8 cellular contexts compared by ENCODE assay signal in the genomic region with DNA sequence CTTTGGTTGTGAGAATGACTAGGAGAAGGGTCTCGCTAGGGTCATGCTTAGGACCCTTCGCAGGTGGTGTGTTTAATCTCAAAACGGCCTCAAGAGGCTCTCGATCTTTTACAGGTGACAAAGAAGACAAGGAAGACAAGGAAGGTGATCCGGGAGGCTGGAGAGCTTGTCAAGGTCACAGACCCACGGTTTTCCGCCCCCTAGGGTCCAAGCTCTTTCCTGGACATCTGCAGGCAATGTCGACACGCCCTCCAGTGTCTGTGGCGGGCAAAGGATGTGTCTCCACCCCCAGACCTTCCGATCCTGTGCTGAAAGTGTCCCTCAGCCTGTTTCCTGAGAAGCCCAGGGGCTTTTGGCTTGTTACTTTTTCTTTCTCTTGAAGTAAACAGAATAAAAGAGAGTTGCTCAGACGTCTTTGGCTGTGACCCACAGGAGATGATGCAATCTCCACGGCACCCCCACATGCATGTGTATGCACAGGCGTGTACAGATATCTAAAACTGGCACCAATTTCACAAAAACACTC.
DNase-seq lines count a peak whose midpoint lies in the region; ATAC-seq and TF ChIP-seq lines count a peak whose summit lies in the region.

No MANE protein-coding gene starts in this region.

- H3K9me3 ChIP-seq in IMR-90 (ENCODE audit: control insufficient read depth, insufficient read depth, low read length) (no peaks in the 10 kb centered on the region), SK-N-SH (no peaks in the 10 kb centered on the region), heart left ventricle (no peaks in the 10 kb centered on the region), psoas muscle (no peaks in the 10 kb centered on the region), uterus (no peaks in the 10 kb centered on the region)

- CTCF ChIA-PET in IMR-90 (lab: Yijun Ruan, JAX) (interaction anchor here (0.6 to 2.2 kb wide), 14 partner anchors 19 to 576 kb away, joined by 3 to 6 read pairs (median 4); a partner anchor contains a TSS), SK-N-SH (lab: Yijun Ruan, JAX) (interaction anchor here (0.6 to 8.2 kb wide), 46 partner anchors 9 to 307 kb away, joined by 3 to 67 read pairs (median 6); a partner anchor contains a TSS)

- ATAC-seq in GM21447 (IDR thresholded peaks at IDR 0.05; ENCODE audit: unreplicated experiment) (peak; percentile 66), IMR-90 (ENCODE audit: low read depth) (peak; percentile 85), heart left ventricle (peak; percentile 82 to 92 (median 86)), psoas muscle (peak; percentile 78 to 93 (median 86))

- peak overlapping the region; percentile 22; the same call in 1 of the 2 replicates for H3K9ac ChIP-seq in IMR-90 (ENCODE audit: low read depth, low read length)
- no peak overlapping the region for H3K9ac ChIP-seq in SK-N-SH

- peak; percentile 77 for TF ChIP-seq CTCF in IMR-90 (conservative IDR thresholded peaks at IDR 0.05; ENCODE audit: low read depth, low read length)
- TF ChIP-seq CTCF in SK-N-SH (IDR thresholded peaks at IDR 0.05), result peak; percentile 66
- TF ChIP-seq CTCF in heart left ventricle (IDR thresholded peaks at IDR 0.05), result peak; percentile 58 to 95 (median 80)
- TF ChIP-seq CTCF in psoas muscle (IDR thresholded peaks at IDR 0.05), result peak; percentile 73
- TF ChIP-seq CTCF in uterus (IDR thresholded peaks at IDR 0.05), result peak; percentile 69 to 75 (median 72)

- H3K18ac ChIP-seq in IMR-90 (ENCODE audit: low read depth, low read length), result peak overlapping the region; percentile 45

- H3K79me2 ChIP-seq in SK-N-SH (ENCODE audit: insufficient read depth), result no peaks in the 10 kb centered on the region

- peak overlapping the region; percentile 72 for H3K27ac ChIP-seq in IMR-90 (ENCODE audit: insufficient read depth, low read length)
- H3K27ac ChIP-seq in SK-N-SH (ENCODE audit: low read depth in 2 of 2, low read length in 1 of 2), result no peak overlapping the region; a peak in 1 of 4 replicates
- peak overlapping the region; percentile 50 to 94 (median 68) for H3K27ac ChIP-seq in heart left ventricle
- peak overlapping the region; percentile 55 for H3K27ac ChIP-seq in psoas muscle
- peak overlapping the region; percentile 79 to 88 for H3K27ac ChIP-seq in uterus

- intact Hi-C loops in IMR-90 (cut with micrococcal nuclease) (loop anchor here (1.0 to 2.0 kb wide), 2 partner anchors 69 to 109 kb away; a partner anchor contains a TSS), heart left ventricle (cut with DNase I) (loop anchor here (1.0 to 10.0 kb wide), 18 partner anchors 33 to 237 kb away; a partner anchor contains a TSS), psoas muscle (cut with DNase I) (loop anchor here (1.0 to 5.0 kb wide), 7 partner anchors 31 to 233 kb away; no protein-coding TSS in a partner anchor), uterus (cut with DNase I; ENCODE audit: low total_unique reads) (loop anchor here (10.0 kb wide), 1 partner anchor 101 kb away; no protein-coding TSS in a partner anchor)

- no peaks in the 10 kb centered on the region for H3F3A ChIP-seq in SK-N-SH (replicated peaks; ENCODE audit: insufficient read depth)

- dilution Hi-C loops in IMR-90 (cut with HindIII; ENCODE audit: low sequenced_read_pairs, unreplicated experiment), result no loop called here

- H3K23ac ChIP-seq in IMR-90 (ENCODE audit: low read depth, low read length), result peak overlapping the region; percentile 85

- H4K8ac ChIP-seq in IMR-90 (ENCODE audit: low read depth in 2 of 2, low read length in 2 of 2), result peak overlapping the region; percentile 39 to 83

- no peaks in the 10 kb centered on the region for H4K20me1 ChIP-seq in IMR-90 (ENCODE audit: insufficient read depth, low read length)
- H4K20me1 ChIP-seq in SK-N-SH (ENCODE audit: insufficient read depth), result no peaks in the 10 kb centered on the region

- TF ChIP-seq POLR2A in IMR-90 (IDR thresholded peaks at IDR 0.05; ENCODE audit: low read depth, low read length) (no peak), heart left ventricle (IDR thresholded peaks at IDR 0.05) (peak in 1 of 2 donors; percentile 10), uterus (IDR thresholded peaks at IDR 0.05) (no peak)

- H3K4me3 ChIP-seq in IMR-90 (ENCODE audit: insufficient read depth, low read depth, low read length) (no peak overlapping the region), SK-N-SH (ENCODE audit: low read depth in 2 of 2, low read length in 1 of 2) (no peak overlapping the region), heart left ventricle (peak overlapping the region in 9 of 12 donors; percentile 8 to 54 (median 30)), psoas muscle (peak overlapping the region; percentile 44), uterus (no peak overlapping the region)

- DNase-seq in DMS153 (lab: John Stamatoyannopoulos, UW) (peak; percentile 18), IMR-90 (peak; percentile 72), SK-N-SH (peak; percentile 91), heart left ventricle (peak; percentile 78 to 90 (median 86)), psoas muscle (peak; percentile 59 to 91), uterus (peak; percentile 65 to 87)
- peak; percentile 60 for DNase-seq in activated naive CD8-positive, alpha-beta T cell treated with anti-CD3 and anti-CD28 coated beads, Interleukin-2, amount 50 U/mL, for 16 hours (ENCODE audit: low read depth, low spot score)

- H3K9me1 ChIP-seq in IMR-90 (ENCODE audit: insufficient read depth, low read length), result peaks cover 13% of the 10 kb centered on the region

- peak overlapping the region; percentile 81 for H4K91ac ChIP-seq in IMR-90 (ENCODE audit: insufficient read depth, low read depth, low read length)

- H3K14ac ChIP-seq in IMR-90 (replicated peaks; ENCODE audit: low read depth, low read length), result peak overlapping the region; percentile 57

- H2AK9ac ChIP-seq in IMR-90 (replicated peaks; ENCODE audit: low read depth, low read length, poor library complexity), result peak overlapping the region; percentile 76

- peak overlapping the region; percentile 49; the same call in 2 of the 3 replicates for H2BK15ac ChIP-seq in IMR-90 (ENCODE audit: low read depth, low read length)

- TF ChIP-seq RAD21 in IMR-90 (IDR thresholded peaks at IDR 0.05; ENCODE audit: low read length) (peak; percentile 72), SK-N-SH (IDR thresholded peaks at IDR 0.05; ENCODE audit: low read length) (peak; percentile 94)

- H3K4ac ChIP-seq in IMR-90 (ENCODE audit: low read depth, low read length), result peak overlapping the region; percentile 94

- H4K5ac ChIP-seq in IMR-90 (ENCODE audit: low read depth, low read length), result peak overlapping the region; percentile 60

- peak overlapping the region; percentile 80 for H2AK5ac ChIP-seq in IMR-90 (ENCODE audit: low read depth, low read length)

- TF ChIP-seq EP300 in SK-N-SH (IDR thresholded peaks at IDR 0.05; ENCODE audit: borderline replicate concordance in 1 of 2, low read depth in 1 of 2, low read length in 1 of 2), result no peak

- no peaks in the 10 kb centered on the region for H3K79me1 ChIP-seq in IMR-90 (ENCODE audit: low read depth in 1 of 2, low read length in 2 of 2)

- WGBS in IMR-90 (ENCODE audit: extremely low coverage in 2 of 2, insufficient read length in 1 of 2), 2 experiments, result 15% methylated on average over 7 of the region's 14 CpGs; no CpG with 5 or more reads in 1 of the 2 experiments
- 31% methylated on average over 13 of the region's 14 CpGs for WGBS in SK-N-SH (ENCODE audit: low lambda C conversion rate)
- WGBS in heart left ventricle, 4 donors, result 8 to 14% (median 12%) methylated on average over 14 of the region's 14 CpGs
- WGBS in psoas muscle, 3 donors, result 15 to 19% (median 18%) methylated on average over 14 of the region's 14 CpGs

- in situ Hi-C loops in IMR-90 (cut with MboI; ENCODE audit: low sequenced_read_pairs), result loop anchor here (5.0 kb wide), 1 partner anchor 33 kb away; no protein-coding TSS in a partner anchor

- no peaks in the 10 kb centered on the region for H3K27me3 ChIP-seq in IMR-90 (ENCODE audit: control insufficient read depth, insufficient read depth, low read length)
- H3K27me3 ChIP-seq in SK-N-SH (ENCODE audit: insufficient read depth), result no peaks in the 10 kb centered on the region; the same call in 1 of the 2 replicates
- no peaks in the 10 kb centered on the region for H3K27me3 ChIP-seq in heart left ventricle
- H3K27me3 ChIP-seq in psoas muscle (ENCODE audit: insufficient read depth in 3 of 3, low read length in 2 of 3), result no peaks in the 10 kb centered on the region
- no peaks in the 10 kb centered on the region for H3K27me3 ChIP-seq in uterus

- POLR2A ChIA-PET in IMR-90 (lab: Charles Lee; ENCODE audit: unreplicated experiment), result no interaction called here
- POLR2A ChIA-PET in SK-N-SH (lab: Yijun Ruan, JAX), result interaction anchor here (0.9 to 1.8 kb wide), 4 partner anchors 36 to 109 kb away, joined by 4 to 6 read pairs (median 4); a partner anchor contains a TSS

- H2BK20ac ChIP-seq in IMR-90 (ENCODE audit: low read depth, low read length), result peak overlapping the region; percentile 89

- peak overlapping the region; percentile 67; the same call in 1 of the 2 replicates for H3K56ac ChIP-seq in IMR-90 (ENCODE audit: extremely low read depth, insufficient read depth, low read length)

- peak overlapping the region; percentile 91 for H2BK120ac ChIP-seq in IMR-90 (ENCODE audit: low read depth, low read length)

- BruUV-seq in IMR-90 (replicated peaks; lab: Mats Ljungman, UMichigan), result no TSS peak

- peak overlapping the region; percentile 54 for H3K4me2 ChIP-seq in IMR-90 (ENCODE audit: low read depth, low read length)
- H3K4me2 ChIP-seq in SK-N-SH, result no peak overlapping the region

- H2AFZ ChIP-seq in IMR-90 (replicated peaks; ENCODE audit: low read length, poor library complexity) (peak overlapping the region; percentile 86), SK-N-SH (ENCODE audit: low read depth) (0 out of 2 replicates have a peak overlapping the region, but pooled peaks have one; percentile 65)

- H3K9me2 ChIP-seq in SK-N-SH, result no peaks in the 10 kb centered on the region

- peak overlapping the region; percentile 76 for H2BK5ac ChIP-seq in IMR-90 (ENCODE audit: low read depth, low read length, poor library complexity, severe bottlenecking)

- peaks cover 14% of the 10 kb centered on the region for H3K4me1 ChIP-seq in IMR-90 (ENCODE audit: control insufficient read depth, insufficient read depth, low read length)
- H3K4me1 ChIP-seq in SK-N-SH (ENCODE audit: control insufficient read depth in 1 of 2, insufficient read depth in 2 of 2, low read depth in 1 of 2, low read length in 1 of 2), result peaks cover 0 to 19% of the 10 kb centered on the region in 2 experiments; a peak in 1 of 4 replicates
- H3K4me1 ChIP-seq in heart left ventricle, result peaks cover 0 to 51% (median 21%) of the 10 kb centered on the region in 12 donors
- H3K4me1 ChIP-seq in psoas muscle, result peaks cover under 1% of the 10 kb centered on the region
- H3K4me1 ChIP-seq in uterus, result peaks cover 0 to 9% of the 10 kb centered on the region in 2 donors

- H3K36me3 ChIP-seq in IMR-90 (ENCODE audit: control insufficient read depth, insufficient read depth, low read length) (no peaks in the 10 kb centered on the region), SK-N-SH (replicated peaks in 1 of 2; ENCODE audit: control insufficient read depth in 1 of 2, insufficient read depth in 2 of 2, low read length in 1 of 2) (no peaks in the 10 kb centered on the region), heart left ventricle (no peaks in the 10 kb centered on the region), psoas muscle (ENCODE audit: insufficient read depth in 1 of 2, low read depth in 1 of 2) (no peaks in the 10 kb centered on the region), uterus (no peaks in the 10 kb centered on the region)

TF ChIP-seq in SK-N-SH, 30 proteins besides CTCF, POLR2A, EP300 and RAD21 (continues in another document):
- TF ChIP-seq SMC3 (IDR thresholded peaks at IDR 0.05; ENCODE audit: low read depth, low read length), result peak; percentile 88

Comparison
In these comparisons a context has a peak if more than half of its experiments do, and no peak if none do; other contexts are left out.
1. DNase-seq: peak in every context shown above with its lines; median percentile 91 in SK-N-SH; 86 in heart left ventricle; 76 in uterus; 75 in psoas muscle; 72 in IMR-90; 60 in activated naive CD8-positive, alpha-beta T cell treated with anti-CD3 and anti-CD28 coated beads, Interleukin-2, amount 50 U/mL, for 16 hours; 18 in DMS153.
2. H3K27ac ChIP-seq: peak in IMR-90 (single experiment), heart left ventricle (12 of 12), psoas muscle (single experiment) and uterus (2 of 2); none in SK-N-SH (0 of 2).
3. H3K4me3 ChIP-seq: peak in heart left ventricle (9 of 12) and psoas muscle (single experiment); none in IMR-90 (single experiment), SK-N-SH (0 of 2) and uterus (0 of 2).
4. Peak in every context shown above with its lines, with median percentiles within 50 percentile points of each other: ATAC-seq and CTCF ChIP-seq.